8 cellular contexts compared by ENCODE assay signal in the genomic region with DNA sequence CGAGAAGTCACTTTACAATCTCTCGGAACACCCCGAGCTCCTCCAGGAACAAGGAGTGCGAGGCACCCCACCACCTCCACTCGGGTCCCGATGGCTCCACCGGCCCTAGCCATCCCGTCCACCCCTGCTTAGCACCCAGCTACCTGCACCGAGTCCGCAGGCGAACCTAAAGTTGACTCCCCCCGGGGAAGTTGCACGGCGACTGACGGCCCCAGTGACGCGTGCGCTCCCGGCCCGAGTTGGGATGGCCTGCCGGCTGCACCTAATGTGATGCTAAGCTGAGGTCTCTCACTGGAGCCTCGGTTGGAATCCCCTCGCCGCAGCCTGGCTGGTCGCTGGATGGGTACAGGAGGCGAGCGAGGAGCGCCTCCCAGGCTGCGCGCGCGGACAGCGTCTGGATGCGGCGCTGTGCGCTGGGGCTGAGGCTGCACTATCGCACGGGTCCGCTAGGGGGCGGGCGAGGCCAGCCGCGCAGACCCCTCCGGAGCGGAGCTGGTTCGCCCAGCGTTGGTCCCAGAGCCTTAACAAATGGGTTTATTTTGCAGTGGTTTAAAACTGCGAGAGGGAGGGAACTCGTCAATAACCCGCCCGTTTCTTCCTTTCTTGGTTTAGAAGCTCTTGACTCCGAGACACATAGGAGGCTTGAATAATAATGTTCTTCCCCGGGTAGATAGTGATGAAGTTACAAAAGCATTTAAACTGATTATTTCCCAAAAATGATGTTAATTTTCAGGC. TPM values are rescaled to one million over a fixed set of nuclear protein-coding genes. Genes with fewer than 3 reads are reported as not detected.
DNase-seq lines count a peak whose midpoint lies in the region; ATAC-seq, FAIRE-seq and TF ChIP-seq lines count a peak whose summit lies in the region.

Gene OXTR (minus strand): TSS at position 526 of the 735 bp plus-strand sequence. CDS start 1,426 bp downstream, outside the sequence.

- H4K20me1 ChIP-seq in PC-9 (ENCODE audit: insufficient read depth): no peaks in the 10 kb centered on the region

- peak; percentile 100 for TF ChIP-seq CTCF in PC-9 (conservative IDR thresholded peaks at IDR 0.05)
- peak; percentile 97 to 99 (median 98) for TF ChIP-seq CTCF in pancreas (IDR thresholded peaks at IDR 0.05)

- 4 to 6% methylated on average over 53 of the region's 53 CpGs for WGBS in pancreas, 2 donors

- H3K27me3 ChIP-seq in PC-9 (ENCODE audit: insufficient read depth, low read depth) (no peaks in the 10 kb centered on the region), pancreas (peaks cover 0 to 22% (median 1%) of the 10 kb centered on the region in 4 donors)

- POLR2A ChIA-PET in PC-9 (lab: Charles Lee; ENCODE audit: unreplicated experiment): no interaction called here

- no peaks in the 10 kb centered on the region for H3K9me2 ChIP-seq in PC-9 (ENCODE audit: insufficient read depth)

- CTCF ChIA-PET in PC-9 (lab: Charles Lee): interaction anchor here (0.5 to 0.9 kb wide), 8 partner anchors 25 to 168 kb away, joined by 3 to 7 read pairs (median 4); no protein-coding TSS in a partner anchor

- DNase-seq in D341Med (ENCODE audit: low spot score): peak; percentile 97
- DNase-seq in PC-9: peak in 1 of 2 experiments; percentile 80
- peak; percentile 54 for DNase-seq in activated naive CD4-positive, alpha-beta T cell treated with Interleukin-2 at 50 U/mL for 16 hours
- DNase-seq in glomerular visceral epithelial cell (ENCODE audit: extremely low spot score): peak; percentile 81
- peak in 5 of 6 donors; percentile 12 to 88 (median 57) for DNase-seq in pancreas
- DNase-seq in urothelium cell line (ENCODE audit: low spot score): peak; percentile 92

- intact Hi-C loops in PC-9 (cut with micrococcal nuclease; ENCODE audit: unreplicated experiment): loop anchor here (1.0 to 5.0 kb wide), 5 partner anchors 86 to 298 kb away; no protein-coding TSS in a partner anchor
- intact Hi-C loops in pancreas (cut with DNase I): no loop called here

- peak within 1 kb of the TSS; percentile 53; the same call in 1 of the 2 replicates for H3K4me3 ChIP-seq in PC-9
- peak within 1 kb of the TSS in 2 of 4 donors; percentile 10 to 41 for H3K4me3 ChIP-seq in pancreas

- H3K9me3 ChIP-seq in PC-9 (ENCODE audit: insufficient read depth, low read depth): no peaks in the 10 kb centered on the region
- H3K9me3 ChIP-seq in pancreas: no peaks in the 10 kb centered on the region

- H3K36me3 ChIP-seq in PC-9 (ENCODE audit: low read depth): no peaks in the 10 kb centered on the region
- no peaks in the 10 kb centered on the region for H3K36me3 ChIP-seq in pancreas

- ATAC-seq in GM19395 (IDR thresholded peaks at IDR 0.05; ENCODE audit: unreplicated experiment): peak; percentile 66
- peak; percentile 64 for ATAC-seq in HG03460 (IDR thresholded peaks at IDR 0.05; ENCODE audit: unreplicated experiment)
- ATAC-seq in pancreas: peak; percentile 87 to 97 (median 94)

- H3K27ac ChIP-seq in PC-9 (no peak within 1 kb of the TSS), pancreas (no peak within 1 kb of the TSS)

- no peaks in the 10 kb centered on the region for H3K79me2 ChIP-seq in PC-9 (ENCODE audit: low read depth)

- FAIRE-seq in pancreas (lab: Jason Lieb, UNC): no peak
- peak; percentile 74 for FAIRE-seq in urothelium cell line (lab: Jason Lieb, UNC)

- no peaks in the 10 kb centered on the region for H3F3A ChIP-seq in PC-9 (ENCODE audit: insufficient read depth, low read depth)

- peak within 1 kb of the TSS; percentile 80 for H2AFZ ChIP-seq in PC-9

- peaks cover 9% of the 10 kb centered on the region; the same call in 1 of the 2 replicates for H3K4me1 ChIP-seq in PC-9 (replicated peaks; ENCODE audit: insufficient read depth)
- peaks cover 0 to 10% (median 0%) of the 10 kb centered on the region in 3 donors for H3K4me1 ChIP-seq in pancreas

- no TSS peak for BruUV-seq in PC-9 (replicated peaks; lab: Mats Ljungman, UMichigan)

- H3K4me2 ChIP-seq in PC-9: peak within 1 kb of the TSS; percentile 87

RNA-seq across cellular contexts. Expression of gene OXTR, which starts in this region (rescaled TPM):
- total RNA-seq in PC-9 (2021): 3.4 and 6.9 TPM in 2 replicates
- total RNA-seq in pancreas: 1 to 10 TPM in 1 of 6 donors, under 1 TPM in 5; 0.05 to 2.4 (median 0.24) TPM
- polyA plus RNA-seq in pancreas: under 1 TPM; 0.19 to 0.31 TPM
